Comparison of ENCODE assay signal across 18 cellular contexts in the genomic region with DNA sequence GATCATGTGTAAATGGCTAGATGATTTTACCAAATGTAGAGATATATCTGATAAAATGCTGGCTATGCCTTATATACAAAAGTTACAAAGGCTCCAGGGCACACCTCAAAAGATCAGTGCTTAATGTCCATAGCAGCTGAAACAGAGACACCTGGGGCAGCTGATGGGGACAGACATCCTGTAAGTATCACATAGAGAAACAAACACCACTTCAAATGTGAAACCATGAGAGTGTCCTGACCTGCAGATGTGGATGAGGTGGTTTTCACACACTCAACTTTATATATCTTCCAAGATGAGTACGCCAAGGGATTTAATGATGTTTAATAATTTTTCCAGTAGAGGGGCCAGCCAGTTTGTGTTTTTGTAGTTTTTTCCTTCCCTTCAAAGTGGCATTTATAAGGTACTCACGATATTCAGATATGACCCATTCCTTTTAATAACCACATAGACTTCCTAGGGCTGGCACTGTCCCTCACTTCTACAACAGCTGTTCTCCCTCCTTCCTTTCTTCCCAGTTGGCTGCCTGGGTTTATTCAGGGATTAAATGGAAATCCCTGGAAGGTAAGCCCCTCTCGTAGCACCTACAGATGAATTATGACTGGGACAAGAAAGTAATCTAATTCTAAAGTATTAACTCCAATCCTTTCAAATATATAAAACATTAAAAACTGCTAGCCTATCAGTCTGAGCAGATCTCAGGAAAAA. TPM values are rescaled to one million over a fixed set of nuclear protein-coding genes. Genes with fewer than 3 reads are reported as not detected.
DNase-seq lines count a peak whose midpoint lies in the region; ATAC-seq and TF ChIP-seq lines count a peak whose summit lies in the region.
"Had no signal": no experiment of that assay in that cellular context is flagged by ENCODE, and none has a peak within 500 bp of the region (broad histone marks: within the 10 kb centered on the region; RNA-seq: fewer than 3 reads in every experiment).

No MANE protein-coding gene starts in this region.

- ATAC-seq in GM19324 (IDR thresholded peaks at IDR 0.05; ENCODE audit: low FRiP score, unreplicated experiment) (peak; percentile 60), GM21515 (IDR thresholded peaks at IDR 0.05; ENCODE audit: unreplicated experiment) (no peak)

- no peak overlapping the region for H3K9ac ChIP-seq in endodermal cell (ENCODE audit: extremely low read depth, low read length, poor library complexity, severe bottlenecking)

- peaks cover 76% of the 10 kb centered on the region for H3K36me3 ChIP-seq in endodermal cell (ENCODE audit: control insufficient read depth, insufficient read depth, low read length)
- H3K36me3 ChIP-seq: HAP-1 had no signal

- H3K27ac Mint-ChIP-seq in endodermal cell: peak overlapping the region; percentile 15
- H3K27ac Mint-ChIP-seq: CD4-positive, alpha-beta memory T cell; IgD-negative memory B cell had no signal

- H3K36me3 Mint-ChIP-seq in endodermal cell (ENCODE audit: low read depth): peaks cover 50% of the 10 kb centered on the region
- H3K36me3 Mint-ChIP-seq: CD4-positive, alpha-beta memory T cell; IgD-negative memory B cell had no signal

- no peak overlapping the region for H3K4me3 ChIP-seq in endodermal cell (ENCODE audit: low read length)
- no peak overlapping the region for H3K4me3 ChIP-seq in lower leg skin (ENCODE audit: low read depth, poor library complexity, severe bottlenecking)
- H3K4me3 ChIP-seq: HAP-1 had no signal

- H3K27ac ChIP-seq in endodermal cell (ENCODE audit: low read depth, low read length): no peak overlapping the region

- H3K4me3 Mint-ChIP-seq in endodermal cell: no peak overlapping the region
- H3K4me3 Mint-ChIP-seq: CD4-positive, alpha-beta memory T cell; IgD-negative memory B cell had no signal

- no peaks in the 10 kb centered on the region for H3K9me3 ChIP-seq in endodermal cell (ENCODE audit: control insufficient read depth, low read length)
- H3K9me3 ChIP-seq: HAP-1 had no signal

- no peaks in the 10 kb centered on the region for H3K4me1 ChIP-seq in endodermal cell (ENCODE audit: control insufficient read depth, insufficient read depth, low read length)

- intact Hi-C loops in lower leg skin (cut with DNase I; ENCODE audit: low total_unique reads): no loop called here

- H3K9me3 Mint-ChIP-seq in endodermal cell: no peaks in the 10 kb centered on the region
- H3K9me3 Mint-ChIP-seq: CD4-positive, alpha-beta memory T cell; IgD-negative memory B cell had no signal

- TF ChIP-seq POLR2A in lower leg skin (IDR thresholded peaks at IDR 0.05): no peak

- H3K27me3 Mint-ChIP-seq in endodermal cell (ENCODE audit: insufficient read depth): no peaks in the 10 kb centered on the region
- H3K27me3 Mint-ChIP-seq: CD4-positive, alpha-beta memory T cell; IgD-negative memory B cell had no signal

- no peaks in the 10 kb centered on the region for H3K27me3 ChIP-seq in endodermal cell (ENCODE audit: control insufficient read depth, insufficient read depth, low read length, poor library complexity, severe bottlenecking)

- DNase-seq in D341Med (ENCODE audit: low spot score): peak; percentile 64
- peak; percentile 61 for DNase-seq in NCI-H524 treated with DMSO at 0.1 percent for 48 hours (lab: John Stamatoyannopoulos, UW)
- DNase-seq in endodermal cell: no peak
- DNase-seq in lower leg skin (ENCODE audit: low spot score in 2 of 2): no peak
- no peak for DNase-seq in NCI-H2081 (lab: John Stamatoyannopoulos, UW)
- DNase-seq in MV-4-11 (lab: John Stamatoyannopoulos, UW): no peak
- DNase-seq: 8988T; CD4-positive, alpha-beta memory T cell; NCI-H1436 treated with DMSO at 0.1 percent for 48 hours; NCI-H2081 treated with DMSO at 0.1 percent for 48 hours; NCI-H526; NK-92 treated with Interleukin-12 subunit alpha and Interleukin-12 subunit beta, amount 100 ng/mL, for 24 hours; OCI-M1; SHP77 treated with DMSO at 0.1 percent for 48 hours had no signal

- no peaks in the 10 kb centered on the region for H3K4me1 Mint-ChIP-seq in endodermal cell
- H3K4me1 Mint-ChIP-seq: CD4-positive, alpha-beta memory T cell had no signal

- no peak for TF ChIP-seq CTCF in endodermal cell (conservative IDR thresholded peaks at IDR 0.05)
- no peak for TF ChIP-seq CTCF in lower leg skin (IDR thresholded peaks at IDR 0.05)

- 97 to 100% methylated on average over 1 to 3 of the region's 3 CpGs for WGBS in endodermal cell (ENCODE audit: insufficient coverage in 1 of 2, insufficient read length in 1 of 2), 2 experiments
- 90 to 91% methylated on average over 3 of the region's 3 CpGs for WGBS in lower leg skin, 2 donors

RNA-seq across cellular contexts. Expression of a gene that starts 50.3 kb away (rescaled TPM):
- total RNA-seq in endodermal cell (10 to 100 TPM; 17.8 to 21.2 TPM), lower leg skin (10 to 100 TPM; 21.3 to 29.6 (median 27.6) TPM)
- polyA plus RNA-seq in endodermal cell (2013, experiment 1 of 2): 12.3 TPM
- polyA plus RNA-seq in endodermal cell (2013, experiment 2 of 2): 11.7 TPM

Comparison
In these comparisons a context has a peak if more than half of its experiments do, and no peak if none do; other contexts are left out.
1. DNase-seq: peak in D341Med (single experiment) and NCI-H524 treated with DMSO at 0.1 percent for 48 hours (single experiment); none in endodermal cell (single experiment), lower leg skin (0 of 2), NCI-H2081 (0 of 2) and MV-4-11 (single experiment).